In the genomic region with DNA sequence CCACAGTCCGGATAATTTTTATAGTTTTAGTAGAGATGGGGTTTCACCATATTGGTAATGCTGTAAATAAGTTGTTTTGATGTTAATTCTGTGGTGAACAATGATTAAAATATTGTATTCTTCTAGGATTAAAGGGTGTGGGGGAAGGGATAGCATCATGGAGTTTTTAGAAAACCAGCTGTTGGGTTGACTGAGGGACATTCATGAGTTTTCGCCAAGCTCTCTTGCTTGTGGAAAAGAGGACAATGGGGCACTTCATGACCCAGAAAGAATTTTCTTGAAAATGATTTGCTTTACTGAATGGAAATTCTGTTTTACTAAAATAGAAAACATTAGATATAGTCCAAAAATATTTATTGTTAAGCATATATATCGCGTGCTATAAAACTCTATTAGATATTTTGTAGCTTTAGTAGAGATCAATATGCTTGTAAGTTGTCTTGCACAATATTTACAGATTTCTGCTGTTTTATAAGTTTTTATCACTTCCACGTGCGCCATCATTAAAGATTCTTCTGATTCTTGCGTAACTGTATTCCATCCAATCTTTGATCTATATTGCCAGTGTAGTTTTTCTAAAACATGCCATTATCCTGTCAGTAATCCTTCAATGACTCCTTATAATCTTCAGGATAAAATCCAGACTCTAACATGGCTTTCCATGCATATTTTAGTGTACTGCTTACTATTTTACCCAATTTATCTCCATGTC, we compare ENCODE assay signal across 19 cellular contexts. TPM values are rescaled to one million over a fixed set of nuclear protein-coding genes. Genes with fewer than 3 reads are reported as not detected.
A peak's percentile ranks its signal among the peaks of the same experiment; 100 is the strongest.
DNase-seq lines count a peak whose midpoint lies in the region; ATAC-seq lines count a peak whose summit lies in the region.
"Had no signal": no experiment of that assay in that cellular context is flagged by ENCODE, and none has a peak within 500 bp of the region (broad histone marks: within the 10 kb centered on the region; RNA-seq: fewer than 3 reads in every experiment).

No MANE protein-coding gene starts in this region.

- POLR2A ChIA-PET in activated CD4-positive, alpha-beta T cell treated with anti-CD3 and anti-CD28 coated beads for 36 hours (lab: Charles Lee), result no interaction called here
- POLR2A ChIA-PET in T-cell (lab: Charles Lee), result interaction anchor here in 1 of 2 donors (0.6 to 0.7 kb wide), 2 partner anchors 20 to 111 kb away, joined by 5 read pairs; no protein-coding TSS in a partner anchor

- H3K4me1 Mint-ChIP-seq in activated CD4-positive, alpha-beta T cell treated with anti-CD3 and anti-CD28 coated beads for 36 hours, result peaks cover 49% of the 10 kb centered on the region
- peaks cover 57% of the 10 kb centered on the region for H3K4me1 Mint-ChIP-seq in activated naive CD8-positive, alpha-beta T cell (ENCODE audit: low read depth)
- peaks cover 69% of the 10 kb centered on the region for H3K4me1 Mint-ChIP-seq in stimulated activated memory B cell treated with anti-CD40 and anti-IgM and Interleukin-4, amounts not matched to agents 10 μg/mL and 1 μg/mL and 100 μg/mL, for 72 hours
- peaks cover 70 to 74% (median 71%) of the 10 kb centered on the region in 3 donors for H3K4me1 Mint-ChIP-seq in T-cell

- no peaks in the 10 kb centered on the region for H3K27me3 Mint-ChIP-seq in activated CD4-positive, alpha-beta T cell treated with anti-CD3 and anti-CD28 coated beads for 36 hours
- no peaks in the 10 kb centered on the region for H3K27me3 Mint-ChIP-seq in activated naive CD8-positive, alpha-beta T cell
- H3K27me3 Mint-ChIP-seq in stimulated activated memory B cell treated with anti-CD40 and anti-IgM and Interleukin-4, amounts not matched to agents 10 μg/mL and 1 μg/mL and 100 μg/mL, for 72 hours, result no peaks in the 10 kb centered on the region
- H3K27me3 Mint-ChIP-seq in T-cell, result no peaks in the 10 kb centered on the region
- H3K27me3 Mint-ChIP-seq: activated CD4-positive, alpha-beta T cell treated with anti-CD3 and anti-CD28 coated beads, Interleukin-2, amount 10 ng/mL, durations not matched to agents 7 days and 5 days; CD4-positive, alpha-beta memory T cell; dendritic cell treated with granulocyte-macrophage colony-stimulating factor and Interleukin-4, amounts not matched to agents 40 ng/mL and 50 ng/mL, for 4 days had no signal

- H3K4me3 Mint-ChIP-seq in activated CD4-positive, alpha-beta T cell treated with anti-CD3 and anti-CD28 coated beads for 36 hours, result peak overlapping the region; percentile 4
- no peak overlapping the region for H3K4me3 Mint-ChIP-seq in activated naive CD8-positive, alpha-beta T cell
- no peak overlapping the region for H3K4me3 Mint-ChIP-seq in stimulated activated memory B cell treated with anti-CD40 and anti-IgM and Interleukin-4, amounts not matched to agents 10 μg/mL and 1 μg/mL and 100 μg/mL, for 72 hours
- no peak overlapping the region for H3K4me3 Mint-ChIP-seq in T-cell
- H3K4me3 Mint-ChIP-seq: activated CD4-positive, alpha-beta T cell treated with anti-CD3 and anti-CD28 coated beads, Interleukin-2, amount 10 ng/mL, durations not matched to agents 7 days and 5 days; CD4-positive, alpha-beta memory T cell; dendritic cell treated with granulocyte-macrophage colony-stimulating factor and Interleukin-4, amounts not matched to agents 40 ng/mL and 50 ng/mL, for 4 days; T-helper 2 cell treated with Interferon-gamma antibody and Interleukin-4, amounts not matched to agents 5 μg/mL and 100 μg/mL, for 36 hours had no signal

- CTCF ChIA-PET in activated CD4-positive, alpha-beta T cell treated with anti-CD3 and anti-CD28 coated beads for 36 hours (lab: Charles Lee), result interaction anchor here (0.7 to 1.3 kb wide), 2 partner anchors 36 to 735 kb away, joined by 3 to 6 read pairs; no protein-coding TSS in a partner anchor
- CTCF ChIA-PET in T-cell (lab: Charles Lee), result interaction anchor here in 1 of 2 donors (0.7 kb wide), 1 partner anchor 16 kb away, joined by 3 read pairs; no protein-coding TSS in a partner anchor

- intact Hi-C loops in activated CD4-positive, alpha-beta T cell treated with anti-CD3 and anti-CD28 coated beads for 36 hours (cut with DNase I, micrococcal nuclease), result no loop called here

- ATAC-seq in activated CD4-positive, alpha-beta T cell treated with anti-CD3 and anti-CD28 coated beads for 36 hours, result no peak
- no peak for ATAC-seq in stimulated activated memory B cell treated with anti-CD40 and anti-IgM and Interleukin-4, amounts not matched to agents 10 μg/mL and 1 μg/mL and 100 μg/mL, for 72 hours
- no peak for ATAC-seq in T-cell (replicated peaks in 1 of 4)

- peaks cover 12% of the 10 kb centered on the region for H3K36me3 Mint-ChIP-seq in activated CD4-positive, alpha-beta T cell treated with anti-CD3 and anti-CD28 coated beads for 36 hours (ENCODE audit: low read depth)
- peaks cover 13% of the 10 kb centered on the region for H3K36me3 Mint-ChIP-seq in activated naive CD8-positive, alpha-beta T cell
- H3K36me3 Mint-ChIP-seq in stimulated activated memory B cell treated with anti-CD40 and anti-IgM and Interleukin-4, amounts not matched to agents 10 μg/mL and 1 μg/mL and 100 μg/mL, for 72 hours, result peaks cover 19% of the 10 kb centered on the region
- H3K36me3 Mint-ChIP-seq in T-cell, result peaks cover 9% of the 10 kb centered on the region

- H3K9me3 Mint-ChIP-seq in activated CD4-positive, alpha-beta T cell treated with anti-CD3 and anti-CD28 coated beads for 36 hours (ENCODE audit: low read depth), result no peaks in the 10 kb centered on the region
- H3K9me3 Mint-ChIP-seq in activated naive CD8-positive, alpha-beta T cell (ENCODE audit: low read depth), result no peaks in the 10 kb centered on the region
- no peaks in the 10 kb centered on the region for H3K9me3 Mint-ChIP-seq in stimulated activated memory B cell treated with anti-CD40 and anti-IgM and Interleukin-4, amounts not matched to agents 10 μg/mL and 1 μg/mL and 100 μg/mL, for 72 hours
- H3K9me3 Mint-ChIP-seq in T-cell, result no peaks in the 10 kb centered on the region
- H3K9me3 Mint-ChIP-seq: activated CD4-positive, alpha-beta T cell treated with anti-CD3 and anti-CD28 coated beads, Interleukin-2, amount 10 ng/mL, durations not matched to agents 7 days and 5 days; CD4-positive, alpha-beta memory T cell; dendritic cell treated with granulocyte-macrophage colony-stimulating factor and Interleukin-4, amounts not matched to agents 40 ng/mL and 50 ng/mL, for 4 days; T-helper 2 cell treated with Interferon-gamma antibody and Interleukin-4, amounts not matched to agents 5 μg/mL and 100 μg/mL, for 36 hours had no signal

- no peak for DNase-seq in activated CD4-positive, alpha-beta T cell treated with anti-CD3 and anti-CD28 coated beads for 36 hours
- DNase-seq in activated CD4-positive, alpha-beta T cell treated with anti-CD3 and anti-CD28 coated beads for 4 hours, result no peak
- DNase-seq in inferior parietal cortex (ENCODE audit: extremely low spot score) (peak; percentile 56), A172 (ENCODE audit: low spot score) (no peak), GF-D8 (lab: John Stamatoyannopoulos, UW) (no peak), T-cell (no peak)
- DNase-seq: activated CD4-positive, alpha-beta T cell treated with anti-CD3 and anti-CD28 coated beads, Interleukin-2, amount 10 ng/mL, durations not matched to agents 7 days and 5 days; activated CD8-positive, alpha-beta memory T cell treated with anti-CD3 and anti-CD28 coated beads, Interleukin-2, amount 50 U/mL, for 4 hours; activated gamma-delta T cell treated with Interleukin-2 at 50 U/mL for 16 hours; CD4-positive, alpha-beta memory T cell; DMS 273 treated with DMSO at 0.1 percent for 48 hours; GM23248; kidney glomerular epithelial cell; NCI-H1092 treated with DMSO at 0.1 percent for 48 hours; NCI-H1930 had no signal

- no peak overlapping the region for H3K27ac Mint-ChIP-seq in activated CD4-positive, alpha-beta T cell treated with anti-CD3 and anti-CD28 coated beads for 36 hours
- peak overlapping the region; percentile 78 for H3K27ac Mint-ChIP-seq in activated naive CD8-positive, alpha-beta T cell
- H3K27ac Mint-ChIP-seq in stimulated activated memory B cell treated with anti-CD40 and anti-IgM and Interleukin-4, amounts not matched to agents 10 μg/mL and 1 μg/mL and 100 μg/mL, for 72 hours, result peak overlapping the region; percentile 84
- no peak overlapping the region for H3K27ac Mint-ChIP-seq in T-cell
- H3K27ac Mint-ChIP-seq: activated CD4-positive, alpha-beta T cell treated with anti-CD3 and anti-CD28 coated beads, Interleukin-2, amount 10 ng/mL, durations not matched to agents 7 days and 5 days; dendritic cell treated with granulocyte-macrophage colony-stimulating factor and Interleukin-4, amounts not matched to agents 40 ng/mL and 50 ng/mL, for 4 days; T-helper 2 cell treated with Interferon-gamma antibody and Interleukin-4, amounts not matched to agents 5 μg/mL and 100 μg/mL, for 36 hours had no signal

RNA-seq across cellular contexts. Expression of a gene that starts 41.8 kb away (rescaled TPM):
- 10 to 100 TPM; 22.0 to 23.4 TPM for total RNA-seq in activated CD4-positive, alpha-beta T cell treated with anti-CD3 and anti-CD28 coated beads for 36 hours
- total RNA-seq in A172 (2014; rRNA removed; shearing (Covaris generic)), result 15.4 and 15.8 TPM in 2 replicates
- 10 to 100 TPM; 32.0 to 67.3 (median 38.0) TPM for total RNA-seq in T-cell

Comparison
In these comparisons a context has a peak if more than half of its experiments do, and no peak if none do; other contexts are left out.
1. H3K27ac Mint-ChIP-seq: peak in activated naive CD8-positive, alpha-beta T cell (single experiment) and stimulated activated memory B cell treated with anti-CD40 and anti-IgM and Interleukin-4, amounts not matched to agents 10 μg/mL and 1 μg/mL and 100 μg/mL, for 72 hours (single experiment); none in activated CD4-positive, alpha-beta T cell treated with anti-CD3 and anti-CD28 coated beads for 36 hours (single experiment) and T-cell (0 of 2).